ENCODE assay signal across 1 cellular context in the genomic region with DNA sequence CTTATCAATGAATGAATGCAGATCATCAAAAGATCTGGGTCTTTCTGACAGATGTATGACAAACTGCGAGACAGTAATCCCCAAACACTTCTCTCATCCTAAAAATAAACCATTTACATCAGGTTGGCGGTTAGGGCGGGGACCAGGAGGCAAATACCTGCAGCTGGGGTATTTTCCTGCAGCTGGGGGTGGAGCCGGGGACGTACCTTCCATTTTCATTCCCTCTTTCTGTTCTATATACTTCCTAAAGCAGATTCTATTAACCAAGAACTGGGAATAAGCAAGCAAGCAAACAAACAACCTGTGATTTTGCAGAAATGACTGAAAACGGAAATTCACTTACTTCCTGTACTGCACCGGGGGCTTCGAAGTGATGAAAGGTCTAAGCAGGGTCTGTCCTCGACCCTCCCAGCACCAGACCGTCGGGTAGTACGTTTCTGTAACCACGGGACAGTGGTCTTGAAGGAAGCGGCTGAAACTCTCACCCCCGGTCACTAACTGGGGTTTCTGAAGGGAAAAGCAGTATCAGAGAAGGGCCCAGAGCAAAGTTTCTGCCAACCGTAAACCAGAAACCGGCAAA.
TF ChIP-seq lines count a peak whose summit lies in the region.

No MANE protein-coding gene starts in this region.

TF ChIP-seq in GM12878, 131 proteins besides CTCF, POLR2A, EP300 and RAD21 (continued from another document):
- TF ChIP-seq, protein P1, sequence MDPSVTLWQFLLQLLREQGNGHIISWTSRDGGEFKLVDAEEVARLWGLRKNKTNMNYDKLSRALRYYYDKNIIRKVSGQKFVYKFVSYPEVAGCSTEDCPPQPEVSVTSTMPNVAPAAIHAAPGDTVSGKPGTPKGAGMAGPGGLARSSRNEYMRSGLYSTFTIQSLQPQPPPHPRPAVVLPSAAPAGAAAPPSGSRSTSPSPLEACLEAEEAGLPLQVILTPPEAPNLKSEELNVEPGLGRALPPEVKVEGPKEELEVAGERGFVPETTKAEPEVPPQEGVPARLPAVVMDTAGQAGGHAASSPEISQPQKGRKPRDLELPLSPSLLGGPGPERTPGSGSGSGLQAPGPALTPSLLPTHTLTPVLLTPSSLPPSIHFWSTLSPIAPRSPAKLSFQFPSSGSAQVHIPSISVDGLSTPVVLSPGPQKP (IDR thresholded peaks at IDR 0.05; ENCODE audit: low read depth, low read length): no peak
- TF ChIP-seq KAT2A (conservative IDR thresholded peaks at IDR 0.05; ENCODE audit: control insufficient read depth, low read depth, low read length) (no peak), ZNF622 (IDR thresholded peaks at IDR 0.05) (no peak), CBFB (IDR thresholded peaks at IDR 0.05; ENCODE audit: low read depth) (peak; percentile 6; the same call in 1 of the 2 replicates)
